ENCODE assay signal across 1 cellular context in the genomic region with DNA sequence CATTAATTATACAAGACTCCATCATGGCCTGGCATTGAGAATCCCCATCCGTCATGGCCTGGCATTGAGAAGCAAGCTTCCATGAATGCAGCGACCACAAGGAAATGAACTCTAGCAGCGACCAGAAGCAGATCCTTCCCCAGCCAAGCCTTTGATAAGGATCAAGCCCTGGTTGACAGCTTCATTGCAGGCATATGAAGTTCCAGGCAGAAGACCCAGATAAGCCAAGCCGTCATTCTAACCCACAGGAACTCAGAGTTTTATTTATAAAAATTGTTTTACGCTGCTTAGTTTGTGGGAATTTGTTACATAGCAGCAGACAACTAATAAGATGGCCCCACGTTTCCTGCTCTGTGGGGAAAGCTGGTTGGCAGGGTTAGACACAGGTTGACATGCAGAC.
TF ChIP-seq lines count a peak whose summit lies in the region.

No MANE protein-coding gene starts in this region.

TF ChIP-seq in HepG2, 621 proteins besides CTCF, POLR2A, EP300 and RAD21 (continued from another document):
- TF ChIP-seq, protein P1, sequence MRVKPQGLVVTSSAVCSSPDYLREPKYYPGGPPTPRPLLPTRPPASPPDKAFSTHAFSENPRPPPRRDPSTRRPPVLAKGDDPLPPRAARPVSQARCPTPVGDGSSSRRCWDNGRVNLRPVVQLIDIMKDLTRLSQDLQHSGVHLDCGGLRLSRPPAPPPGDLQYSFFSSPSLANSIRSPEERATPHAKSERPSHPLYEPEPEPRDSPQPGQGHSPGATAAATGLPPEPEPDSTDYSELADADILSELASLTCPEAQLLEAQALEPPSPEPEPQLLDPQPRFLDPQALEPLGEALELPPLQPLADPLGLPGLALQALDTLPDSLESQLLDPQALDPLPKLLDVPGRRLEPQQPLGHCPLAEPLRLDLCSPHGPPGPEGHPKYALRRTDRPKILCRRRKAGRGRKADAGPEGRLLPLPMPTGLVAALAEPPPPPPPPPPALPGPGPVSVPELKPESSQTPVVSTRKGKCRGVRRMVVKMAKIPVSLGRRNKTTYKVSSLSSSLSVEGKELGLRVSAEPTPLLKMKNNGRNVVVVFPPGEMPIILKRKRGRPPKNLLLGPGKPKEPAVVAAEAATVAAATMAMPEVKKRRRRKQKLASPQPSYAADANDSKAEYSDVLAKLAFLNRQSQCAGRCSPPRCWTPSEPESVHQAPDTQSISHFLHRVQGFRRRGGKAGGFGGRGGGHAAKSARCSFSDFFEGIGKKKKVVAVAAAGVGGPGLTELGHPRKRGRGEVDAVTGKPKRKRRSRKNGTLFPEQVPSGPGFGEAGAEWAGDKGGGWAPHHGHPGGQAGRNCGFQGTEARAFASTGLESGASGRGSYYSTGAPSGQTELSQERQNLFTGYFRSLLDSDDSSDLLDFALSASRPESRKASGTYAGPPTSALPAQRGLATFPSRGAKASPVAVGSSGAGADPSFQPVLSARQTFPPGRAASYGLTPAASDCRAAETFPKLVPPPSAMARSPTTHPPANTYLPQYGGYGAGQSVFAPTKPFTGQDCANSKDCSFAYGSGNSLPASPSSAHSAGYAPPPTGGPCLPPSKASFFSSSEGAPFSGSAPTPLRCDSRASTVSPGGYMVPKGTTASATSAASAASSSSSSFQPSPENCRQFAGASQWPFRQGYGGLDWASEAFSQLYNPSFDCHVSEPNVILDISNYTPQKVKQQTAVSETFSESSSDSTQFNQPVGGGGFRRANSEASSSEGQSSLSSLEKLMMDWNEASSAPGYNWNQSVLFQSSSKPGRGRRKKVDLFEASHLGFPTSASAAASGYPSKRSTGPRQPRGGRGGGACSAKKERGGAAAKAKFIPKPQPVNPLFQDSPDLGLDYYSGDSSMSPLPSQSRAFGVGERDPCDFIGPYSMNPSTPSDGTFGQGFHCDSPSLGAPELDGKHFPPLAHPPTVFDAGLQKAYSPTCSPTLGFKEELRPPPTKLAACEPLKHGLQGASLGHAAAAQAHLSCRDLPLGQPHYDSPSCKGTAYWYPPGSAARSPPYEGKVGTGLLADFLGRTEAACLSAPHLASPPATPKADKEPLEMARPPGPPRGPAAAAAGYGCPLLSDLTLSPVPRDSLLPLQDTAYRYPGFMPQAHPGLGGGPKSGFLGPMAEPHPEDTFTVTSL (CRISPR knock-in tag; IDR thresholded peaks at IDR 0.05; ENCODE audit: borderline replicate concordance), result no peak
- TF ChIP-seq, protein P2, sequence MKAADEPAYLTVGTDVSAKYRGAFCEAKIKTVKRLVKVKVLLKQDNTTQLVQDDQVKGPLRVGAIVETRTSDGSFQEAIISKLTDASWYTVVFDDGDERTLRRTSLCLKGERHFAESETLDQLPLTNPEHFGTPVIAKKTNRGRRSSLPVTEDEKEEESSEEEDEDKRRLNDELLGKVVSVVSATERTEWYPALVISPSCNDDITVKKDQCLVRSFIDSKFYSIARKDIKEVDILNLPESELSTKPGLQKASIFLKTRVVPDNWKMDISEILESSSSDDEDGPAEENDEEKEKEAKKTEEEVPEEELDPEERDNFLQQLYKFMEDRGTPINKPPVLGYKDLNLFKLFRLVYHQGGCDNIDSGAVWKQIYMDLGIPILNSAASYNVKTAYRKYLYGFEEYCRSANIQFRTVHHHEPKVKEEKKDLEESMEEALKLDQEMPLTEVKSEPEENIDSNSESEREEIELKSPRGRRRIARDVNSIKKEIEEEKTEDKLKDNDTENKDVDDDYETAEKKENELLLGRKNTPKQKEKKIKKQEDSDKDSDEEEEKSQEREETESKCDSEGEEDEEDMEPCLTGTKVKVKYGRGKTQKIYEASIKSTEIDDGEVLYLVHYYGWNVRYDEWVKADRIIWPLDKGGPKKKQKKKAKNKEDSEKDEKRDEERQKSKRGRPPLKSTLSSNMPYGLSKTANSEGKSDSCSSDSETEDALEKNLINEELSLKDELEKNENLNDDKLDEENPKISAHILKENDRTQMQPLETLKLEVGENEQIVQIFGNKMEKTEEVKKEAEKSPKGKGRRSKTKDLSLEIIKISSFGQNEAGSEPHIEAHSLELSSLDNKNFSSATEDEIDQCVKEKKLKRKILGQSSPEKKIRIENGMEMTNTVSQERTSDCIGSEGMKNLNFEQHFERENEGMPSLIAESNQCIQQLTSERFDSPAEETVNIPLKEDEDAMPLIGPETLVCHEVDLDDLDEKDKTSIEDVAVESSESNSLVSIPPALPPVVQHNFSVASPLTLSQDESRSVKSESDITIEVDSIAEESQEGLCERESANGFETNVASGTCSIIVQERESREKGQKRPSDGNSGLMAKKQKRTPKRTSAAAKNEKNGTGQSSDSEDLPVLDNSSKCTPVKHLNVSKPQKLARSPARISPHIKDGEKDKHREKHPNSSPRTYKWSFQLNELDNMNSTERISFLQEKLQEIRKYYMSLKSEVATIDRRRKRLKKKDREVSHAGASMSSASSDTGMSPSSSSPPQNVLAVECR (CRISPR knock-in tag; IDR thresholded peaks at IDR 0.05; ENCODE audit: borderline replicate concordance), result no peak
- TF ChIP-seq SMYD3 (CRISPR knock-in tag; IDR thresholded peaks at IDR 0.05) (no peak), ZNF720 (CRISPR knock-in tag; IDR thresholded peaks at IDR 0.05) (no peak), ZNF205 (CRISPR knock-in tag; IDR thresholded peaks at IDR 0.05) (no peak), ARNTL (CRISPR knock-in tag; IDR thresholded peaks at IDR 0.05) (no peak), NFYC (CRISPR knock-in tag; IDR thresholded peaks at IDR 0.05) (no peak), SRSF1 (optimal IDR thresholded peaks at IDR 0.05; ENCODE audit: low read depth, low read length) (no peak), SOX5 (CRISPR knock-in tag; IDR thresholded peaks at IDR 0.05; ENCODE audit: borderline replicate concordance) (no peak), HNRNPK (IDR thresholded peaks at IDR 0.05; ENCODE audit: low read depth, low read length, poor library complexity, severe bottlenecking) (no peak), ZNF543 (CRISPR knock-in tag; IDR thresholded peaks at IDR 0.05) (no peak), NKX3-1 (CRISPR knock-in tag; IDR thresholded peaks at IDR 0.05) (no peak), NRL (CRISPR knock-in tag; IDR thresholded peaks at IDR 0.05; ENCODE audit: borderline replicate concordance) (no peak)
- TF ChIP-seq, protein P3, sequence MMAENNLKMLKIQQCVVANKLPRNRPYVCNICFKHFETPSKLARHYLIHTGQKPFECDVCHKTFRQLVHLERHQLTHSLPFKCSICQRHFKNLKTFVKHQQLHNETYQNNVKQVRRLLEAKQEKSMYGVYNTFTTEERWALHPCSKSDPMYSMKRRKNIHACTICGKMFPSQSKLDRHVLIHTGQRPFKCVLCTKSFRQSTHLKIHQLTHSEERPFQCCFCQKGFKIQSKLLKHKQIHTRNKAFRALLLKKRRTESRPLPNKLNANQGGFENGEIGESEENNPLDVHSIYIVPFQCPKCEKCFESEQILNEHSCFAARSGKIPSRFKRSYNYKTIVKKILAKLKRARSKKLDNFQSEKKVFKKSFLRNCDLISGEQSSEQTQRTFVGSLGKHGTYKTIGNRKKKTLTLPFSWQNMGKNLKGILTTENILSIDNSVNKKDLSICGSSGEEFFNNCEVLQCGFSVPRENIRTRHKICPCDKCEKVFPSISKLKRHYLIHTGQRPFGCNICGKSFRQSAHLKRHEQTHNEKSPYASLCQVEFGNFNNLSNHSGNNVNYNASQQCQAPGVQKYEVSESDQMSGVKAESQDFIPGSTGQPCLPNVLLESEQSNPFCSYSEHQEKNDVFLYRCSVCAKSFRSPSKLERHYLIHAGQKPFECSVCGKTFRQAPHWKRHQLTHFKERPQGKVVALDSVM (CRISPR knock-in tag; IDR thresholded peaks at IDR 0.05), result no peak
- TF ChIP-seq, protein P4, sequence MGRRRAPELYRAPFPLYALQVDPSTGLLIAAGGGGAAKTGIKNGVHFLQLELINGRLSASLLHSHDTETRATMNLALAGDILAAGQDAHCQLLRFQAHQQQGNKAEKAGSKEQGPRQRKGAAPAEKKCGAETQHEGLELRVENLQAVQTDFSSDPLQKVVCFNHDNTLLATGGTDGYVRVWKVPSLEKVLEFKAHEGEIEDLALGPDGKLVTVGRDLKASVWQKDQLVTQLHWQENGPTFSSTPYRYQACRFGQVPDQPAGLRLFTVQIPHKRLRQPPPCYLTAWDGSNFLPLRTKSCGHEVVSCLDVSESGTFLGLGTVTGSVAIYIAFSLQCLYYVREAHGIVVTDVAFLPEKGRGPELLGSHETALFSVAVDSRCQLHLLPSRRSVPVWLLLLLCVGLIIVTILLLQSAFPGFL (CRISPR knock-in tag; IDR thresholded peaks at IDR 0.05), result no peak
